In genomic region chr4:106583567-106583966, GRCh38 we compare ENCODE assay signal across 11 cellular contexts.
DNase-seq lines count a peak whose midpoint lies in the region; ATAC-seq and TF ChIP-seq lines count a peak whose summit lies in the region.
"Had no signal": no experiment of that assay in that cellular context is flagged by ENCODE, and none has a peak within 500 bp of the region (broad histone marks: within the 10 kb centered on the region; RNA-seq: fewer than 3 reads in every experiment).

No MANE protein-coding gene starts in this region.

- H3K27ac ChIP-seq in KMS-11: no peak overlapping the region

- DNase-seq in AG08396 (ENCODE audit: low spot score) (peak; percentile 55), astrocyte of the spinal cord (ENCODE audit: low read depth, low spot score) (peak; percentile 95), left colon (no peak), NCI-H345 treated with DMSO at 0.1 percent for 48 hours (lab: John Stamatoyannopoulos, UW; ENCODE audit: unreplicated experiment) (no peak), medulla oblongata (ENCODE audit: extremely low spot score) (no peak)
- no peak for DNase-seq in activated CD4-positive, alpha-beta T cell treated with anti-CD3 and anti-CD28 coated beads, Interleukin-2, amount 50 U/mL, for 4 hours
- DNase-seq: COR-L47, Karpas-422 had no signal

- peak overlapping the region; percentile 4; the same call in 1 of the 2 replicates for H3K4me2 ChIP-seq in KMS-11

- TF ChIP-seq CTCF in KMS-11 (conservative IDR thresholded peaks at IDR 0.05; ENCODE audit: low read depth, low read length): no peak
- TF ChIP-seq CTCF in astrocyte of the spinal cord (IDR thresholded peaks at IDR 0.05; ENCODE audit: low read depth, low read length): no peak

- no peak overlapping the region for H3K9ac ChIP-seq in KMS-11

- H3K27me3 ChIP-seq in KMS-11 (ENCODE audit: insufficient read depth, low read depth): no peaks in the 10 kb centered on the region

- H3K4me3 ChIP-seq in KMS-11 (IDR thresholded peaks at IDR 0.05; ENCODE audit: insufficient read depth, low read depth, low read length) (no peak overlapping the region), astrocyte of the spinal cord (ENCODE audit: low read depth, low read length) (no peak overlapping the region)

- ATAC-seq in left colon (peak; percentile 94), HG03469 (IDR thresholded peaks at IDR 0.05; ENCODE audit: unreplicated experiment) (no peak)
- ATAC-seq: Right ventricle myocardium inferior had no signal

- in situ Hi-C loops in astrocyte of the spinal cord (cut with HindIII; ENCODE audit: low sequenced_read_pairs): no loop called here

- H3K4me1 ChIP-seq in KMS-11 (ENCODE audit: low read depth, poor library complexity, severe bottlenecking): peaks cover 21% of the 10 kb centered on the region

- H4K20me1 ChIP-seq in KMS-11 (ENCODE audit: insufficient read depth): no peaks in the 10 kb centered on the region

- intact Hi-C loops in left colon (cut with DNase I, micrococcal nuclease): no loop called here

- no peaks in the 10 kb centered on the region for H3K79me2 ChIP-seq in KMS-11 (ENCODE audit: insufficient read depth, low read depth)

- H3K36me3 ChIP-seq in KMS-11 (ENCODE audit: insufficient read depth): no peaks in the 10 kb centered on the region

- H2AFZ ChIP-seq in KMS-11 (ENCODE audit: low read depth): no peak overlapping the region

Comparison
In these comparisons a context has a peak if more than half of its experiments do, and no peak if none do; other contexts are left out.
1. DNase-seq: peak in AG08396 (single experiment) and astrocyte of the spinal cord (single experiment); none in left colon (0 of 2), NCI-H345 treated with DMSO at 0.1 percent for 48 hours (single experiment), medulla oblongata (single experiment) and activated CD4-positive, alpha-beta T cell treated with anti-CD3 and anti-CD28 coated beads, Interleukin-2, amount 50 U/mL, for 4 hours (0 of 2).